9 cellular contexts compared by ENCODE assay signal in the genomic region with DNA sequence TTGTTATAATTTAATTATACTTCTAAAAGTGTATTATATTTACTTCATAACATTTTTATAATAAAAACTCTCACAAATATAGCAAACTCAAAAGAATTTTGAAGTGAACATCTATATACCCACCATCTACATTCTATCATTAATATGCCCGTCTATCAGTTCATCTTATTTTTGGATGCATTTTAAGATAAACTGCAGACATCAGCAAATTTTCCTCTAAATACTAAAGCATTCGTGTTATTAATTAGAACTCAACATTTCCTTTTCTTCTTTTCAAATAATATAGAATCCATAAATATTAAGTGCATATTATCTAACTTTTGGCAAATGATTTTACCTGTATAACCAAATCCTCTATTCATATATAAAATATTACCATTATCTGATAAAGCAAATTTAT.
"Had no signal": no experiment of that assay in that cellular context is flagged by ENCODE, and none has a peak within 500 bp of the region (broad histone marks: within the 10 kb centered on the region; RNA-seq: fewer than 3 reads in every experiment).

No MANE protein-coding gene starts in this region.

- H3K27ac ChIP-seq: HL-60, KMS-11 had no signal

- H3K9ac ChIP-seq: KMS-11 had no signal

- H3K4me1 ChIP-seq: HAP-1 had no signal

- H3K9me3 ChIP-seq: HAP-1 had no signal

- DNase-seq: H7, HFFc6, Karpas-422, KBM-7 had no signal

- H2AFZ ChIP-seq: GM23338 had no signal

- ATAC-seq: GM23338, HCT116 had no signal

- H3K4me2 ChIP-seq: GM23338, KMS-11 had no signal

- H3K4me3 ChIP-seq: GM23338, HAP-1 had no signal

- H3K36me3 ChIP-seq: HAP-1 had no signal
